Comparison of ENCODE assay signal across 1 cellular context in the genomic region with DNA sequence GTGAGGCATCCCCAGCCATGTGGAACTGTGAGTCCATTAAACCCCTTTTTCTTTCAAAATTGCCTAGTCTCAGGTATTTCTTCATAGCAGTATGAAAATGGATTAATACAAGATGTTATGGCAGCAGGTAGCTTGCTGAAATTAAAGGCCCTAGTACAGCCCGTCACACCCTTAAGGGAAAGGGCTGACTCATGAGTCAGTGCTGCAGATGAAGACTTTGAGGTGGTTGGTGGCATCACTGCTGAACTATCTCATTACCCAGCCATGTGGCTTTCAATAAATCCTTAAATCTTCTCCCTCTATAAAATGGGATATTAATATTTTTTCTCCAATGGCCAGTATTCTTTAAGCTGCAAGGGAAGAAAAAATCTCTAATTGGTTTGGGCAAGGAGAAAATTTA.
TF ChIP-seq lines count a peak whose summit lies in the region.

No MANE protein-coding gene starts in this region.

TF ChIP-seq in IMR-90, 13 proteins besides CTCF, POLR2A, EP300 and RAD21:
- TF ChIP-seq MXI1 (IDR thresholded peaks at IDR 0.05; ENCODE audit: borderline replicate concordance, low read depth, low read length) (no peak), RCOR1 (IDR thresholded peaks at IDR 0.05; ENCODE audit: insufficient replicate concordance, low read length) (no peak), MAZ (IDR thresholded peaks at IDR 0.05; ENCODE audit: borderline replicate concordance, low read depth, low read length) (no peak), RFX5 (IDR thresholded peaks at IDR 0.05; ENCODE audit: low read depth, low read length) (no peak), CEBPB (IDR thresholded peaks at IDR 0.05; ENCODE audit: low read depth, low read length) (no peak), NFE2L2 (IDR thresholded peaks at IDR 0.05; ENCODE audit: low read depth, low read length) (no peak), MAFK (IDR thresholded peaks at IDR 0.05; ENCODE audit: low read depth, low read length) (no peak), FOS (IDR thresholded peaks at IDR 0.05; ENCODE audit: low read depth, low read length) (no peak), CHD1 (IDR thresholded peaks at IDR 0.05; ENCODE audit: low read depth, low read length) (no peak), SMC3 (IDR thresholded peaks at IDR 0.05; ENCODE audit: low read depth, low read length) (no peak), BHLHE40 (IDR thresholded peaks at IDR 0.05; ENCODE audit: low read depth, low read length) (no peak)
- TF ChIP-seq, protein P1, sequence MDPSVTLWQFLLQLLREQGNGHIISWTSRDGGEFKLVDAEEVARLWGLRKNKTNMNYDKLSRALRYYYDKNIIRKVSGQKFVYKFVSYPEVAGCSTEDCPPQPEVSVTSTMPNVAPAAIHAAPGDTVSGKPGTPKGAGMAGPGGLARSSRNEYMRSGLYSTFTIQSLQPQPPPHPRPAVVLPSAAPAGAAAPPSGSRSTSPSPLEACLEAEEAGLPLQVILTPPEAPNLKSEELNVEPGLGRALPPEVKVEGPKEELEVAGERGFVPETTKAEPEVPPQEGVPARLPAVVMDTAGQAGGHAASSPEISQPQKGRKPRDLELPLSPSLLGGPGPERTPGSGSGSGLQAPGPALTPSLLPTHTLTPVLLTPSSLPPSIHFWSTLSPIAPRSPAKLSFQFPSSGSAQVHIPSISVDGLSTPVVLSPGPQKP (IDR thresholded peaks at IDR 0.05; ENCODE audit: borderline replicate concordance, low read depth, low read length) = no peak
- TF ChIP-seq, protein P2, sequence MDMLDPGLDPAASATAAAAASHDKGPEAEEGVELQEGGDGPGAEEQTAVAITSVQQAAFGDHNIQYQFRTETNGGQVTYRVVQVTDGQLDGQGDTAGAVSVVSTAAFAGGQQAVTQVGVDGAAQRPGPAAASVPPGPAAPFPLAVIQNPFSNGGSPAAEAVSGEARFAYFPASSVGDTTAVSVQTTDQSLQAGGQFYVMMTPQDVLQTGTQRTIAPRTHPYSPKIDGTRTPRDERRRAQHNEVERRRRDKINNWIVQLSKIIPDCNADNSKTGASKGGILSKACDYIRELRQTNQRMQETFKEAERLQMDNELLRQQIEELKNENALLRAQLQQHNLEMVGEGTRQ (IDR thresholded peaks at IDR 0.05; ENCODE audit: low read depth, low read length) = no peak
